Comparison of ENCODE assay signal across 17 cellular contexts in the genomic region with DNA sequence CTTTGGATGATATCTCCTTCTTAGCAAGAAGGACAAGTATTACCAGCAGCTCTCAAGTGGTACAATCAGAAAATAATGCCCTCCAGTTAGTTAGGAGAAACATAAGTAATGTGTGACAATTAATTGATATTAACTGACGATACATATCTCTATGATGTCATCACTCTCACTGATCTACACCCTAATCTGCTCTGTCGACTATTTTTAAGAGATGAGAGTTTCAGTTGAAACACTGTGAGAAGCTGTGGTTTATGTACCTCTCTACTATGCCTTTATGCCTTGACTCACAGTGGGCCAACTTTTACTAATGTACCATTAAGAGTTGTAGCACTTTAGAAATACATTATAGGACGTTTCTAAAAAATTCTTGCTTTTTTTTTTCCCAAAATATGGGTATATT. TPM values are rescaled to one million over a fixed set of nuclear protein-coding genes. Genes with fewer than 3 reads are reported as not detected.
DNase-seq lines count a peak whose midpoint lies in the region; ATAC-seq, FAIRE-seq and TF ChIP-seq lines count a peak whose summit lies in the region.
"Had no signal": no experiment of that assay in that cellular context is flagged by ENCODE, and none has a peak within 500 bp of the region (broad histone marks: within the 10 kb centered on the region; RNA-seq: fewer than 3 reads in every experiment).

No MANE protein-coding gene starts in this region.

- CTCF ChIA-PET in GM12878 (lab: Yijun Ruan, JAX), result interaction anchor here (0.6 to 7.4 kb wide), 14 partner anchors 9 to 472 kb away, joined by 3 to 69 read pairs (median 4); a partner anchor contains a TSS

- H3K4me2 ChIP-seq in GM12878 (ENCODE audit: control insufficient read depth, insufficient read depth), result no peak overlapping the region

- H3K9ac ChIP-seq in GM12878 (ENCODE audit: control insufficient read depth, insufficient read depth, low read length), result no peak overlapping the region

- no peaks in the 10 kb centered on the region for H3K9me3 ChIP-seq in GM12878 (replicated peaks; ENCODE audit: control insufficient read depth, insufficient read depth, low read length)
- H3K9me3 ChIP-seq: lower lobe of right lung, mucosa of descending colon, pancreas had no signal

- TF ChIP-seq RAD21 in GM12878 (IDR thresholded peaks at IDR 0.05; ENCODE audit: insufficient read depth, low read depth, low read length), result no peak

- BruUV-seq in GM12878 (replicated peaks; lab: Mats Ljungman, UMichigan), result no TSS peak

- TF ChIP-seq EP300 in GM12878 (IDR thresholded peaks at IDR 0.05; ENCODE audit: borderline replicate concordance in 1 of 2, control insufficient read depth in 1 of 2, low read depth in 2 of 2, low read length in 2 of 2), result no peak

- H3K4me3 ChIP-seq in GM12878, result no peak overlapping the region
- H3K4me3 ChIP-seq: lower lobe of right lung, mucosa of descending colon, pancreas had no signal

- H3K27me3 ChIP-seq in GM12878 (replicated peaks in 1 of 2; ENCODE audit: control insufficient read depth in 2 of 2, insufficient read depth in 2 of 2, low read length in 1 of 2), result no peaks in the 10 kb centered on the region
- H3K27me3 ChIP-seq: pancreas had no signal

- TF ChIP-seq CTCF in GM13976 (IDR thresholded peaks at IDR 0.05; ENCODE audit: borderline replicate concordance, control extremely low read depth, extremely low read depth, insufficient read depth, missing control alignments) (no peak), GM12878 (IDR thresholded peaks at IDR 0.05 in 2 of 3, conservative IDR thresholded peaks at IDR 0.05 in 1 of 3; ENCODE audit: control insufficient read depth in 2 of 3, extremely low read depth in 1 of 3, insufficient read depth in 1 of 3, low read depth in 3 of 3, low read length in 3 of 3) (no peak)

- POLR2A ChIA-PET in GM12878 (lab: Charles Lee), result interaction anchor here (2.1 kb wide), 1 partner anchor 8 kb away, joined by 11 read pairs; a partner anchor contains a TSS

- FAIRE-seq in GM12878 (lab: Jason Lieb, UNC), result no peak
- FAIRE-seq: pancreas had no signal

- TF ChIP-seq POLR2A in GM12878 (IDR thresholded peaks at IDR 0.05; ENCODE audit: low read depth, low read length), result no peak

- peaks cover 0 to 9% of the 10 kb centered on the region in 2 experiments for H3K36me3 ChIP-seq in GM12878 (ENCODE audit: control insufficient read depth in 2 of 2, insufficient read depth in 2 of 2, low read length in 1 of 2)
- H3K36me3 ChIP-seq: lower lobe of right lung, pancreas had no signal

- DNase-seq in GM13976 (ENCODE audit: low spot score) (peak; percentile 33), GM12878 (ENCODE audit: low read depth, low spot score) (no peak), AML-193 (lab: John Stamatoyannopoulos, UW) (no peak)
- no peak for DNase-seq in stimulated activated CD8-positive, alpha-beta memory T cell treated with anti-CD3 and anti-CD28 coated beads, Interleukin-4, amount 100 ng/mL, for 48 hours
- DNase-seq: activated CD4-positive, alpha-beta T cell treated with anti-CD3 and anti-CD28 coated beads for 1 hour; lower lobe of right lung; mucosa of descending colon; NCI-H2107; NCI-H524 treated with DMSO at 0.1 percent for 48 hours; pancreas; stimulated activated CD4-positive, alpha-beta T cell treated with anti-CD3 and anti-CD28 coated beads, Interleukin-4, amount 100 ng/mL, for 4 hours; stimulated activated naive CD8-positive, alpha-beta T cell treated with anti-CD3 and anti-CD28 coated beads, Interleukin-15, Interleukin-2, amounts not matched to agents 100 U/mL and 50 U/mL, for 24 hours; T-cell had no signal

- peak; percentile 77 for ATAC-seq in GM19351 (IDR thresholded peaks at IDR 0.05; ENCODE audit: unreplicated experiment)
- peak; percentile 70 for ATAC-seq in HG02885 (IDR thresholded peaks at IDR 0.05; ENCODE audit: poor library complexity, unreplicated experiment)
- peak; percentile 84 for ATAC-seq in GM12878
- ATAC-seq in HG02884 (IDR thresholded peaks at IDR 0.05; ENCODE audit: unreplicated experiment), result no peak
- no peak for ATAC-seq in HG03039 (IDR thresholded peaks at IDR 0.05; ENCODE audit: unreplicated experiment)
- ATAC-seq: mucosa of descending colon, pancreas, T-cell had no signal

- H4K20me1 ChIP-seq in GM12878 (ENCODE audit: control insufficient read depth, insufficient read depth), result no peaks in the 10 kb centered on the region

- in situ Hi-C loops in GM13976 (cut with MboI; ENCODE audit: low sequenced_read_pairs, unreplicated experiment), result loop anchor here (25.0 kb wide), 1 partner anchor 440 kb away; no protein-coding TSS in a partner anchor
- in situ Hi-C loops in GM12878 (cut with MboI), result loop anchor here (25.0 kb wide), 1 partner anchor 640 kb away; no protein-coding TSS in a partner anchor

- peaks cover 40% of the 10 kb centered on the region for H3K79me2 ChIP-seq in GM12878 (ENCODE audit: control insufficient read depth, insufficient read depth, low read length)

- intact Hi-C loops in GM12878 (cut with micrococcal nuclease; ENCODE audit: unreplicated experiment), result no loop called here

- 67% methylated on average over 3 of the region's 3 CpGs for WGBS in GM12878 (ENCODE audit: insufficient coverage, insufficient replicate concordance, low lambda C conversion rate, missing lambda C conversion rate)

- RAD21 ChIA-PET in GM12878 (lab: Charles Lee; ENCODE audit: unreplicated experiment), result interaction anchor here (0.6 to 5.6 kb wide), 7 partner anchors 8 to 450 kb away, joined by 3 to 50 read pairs (median 6); a partner anchor contains a TSS

- H3K27ac ChIP-seq in GM12878 (ENCODE audit: control insufficient read depth, insufficient read depth), result no peak overlapping the region
- H3K27ac ChIP-seq: lower lobe of right lung, pancreas had no signal

- H2AFZ ChIP-seq in GM12878 (ENCODE audit: control insufficient read depth, low read depth, low read length), result no peak overlapping the region

- H3K4me1 ChIP-seq in GM12878 (ENCODE audit: control insufficient read depth, insufficient read depth, low read length), result peaks cover 9% of the 10 kb centered on the region
- H3K4me1 ChIP-seq: pancreas had no signal

- SMC1A ChIA-PET in GM12878 (lab: Charles Lee; ENCODE audit: uncharacterized antibody, unreplicated experiment), result interaction anchor here (0.6 to 6.2 kb wide), 12 partner anchors 8 to 446 kb away, joined by 3 to 32 read pairs (median 4); a partner anchor contains a TSS

TF ChIP-seq in GM12878, 131 proteins besides CTCF, POLR2A, EP300 and RAD21 (continues in another document):
- no peak for TF ChIP-seq TCF3 (IDR thresholded peaks at IDR 0.05; ENCODE audit: borderline replicate concordance, insufficient read depth, low read depth, low read length)
- no peak for TF ChIP-seq SMARCA5 (IDR thresholded peaks at IDR 0.05)
- TF ChIP-seq, protein P1, sequence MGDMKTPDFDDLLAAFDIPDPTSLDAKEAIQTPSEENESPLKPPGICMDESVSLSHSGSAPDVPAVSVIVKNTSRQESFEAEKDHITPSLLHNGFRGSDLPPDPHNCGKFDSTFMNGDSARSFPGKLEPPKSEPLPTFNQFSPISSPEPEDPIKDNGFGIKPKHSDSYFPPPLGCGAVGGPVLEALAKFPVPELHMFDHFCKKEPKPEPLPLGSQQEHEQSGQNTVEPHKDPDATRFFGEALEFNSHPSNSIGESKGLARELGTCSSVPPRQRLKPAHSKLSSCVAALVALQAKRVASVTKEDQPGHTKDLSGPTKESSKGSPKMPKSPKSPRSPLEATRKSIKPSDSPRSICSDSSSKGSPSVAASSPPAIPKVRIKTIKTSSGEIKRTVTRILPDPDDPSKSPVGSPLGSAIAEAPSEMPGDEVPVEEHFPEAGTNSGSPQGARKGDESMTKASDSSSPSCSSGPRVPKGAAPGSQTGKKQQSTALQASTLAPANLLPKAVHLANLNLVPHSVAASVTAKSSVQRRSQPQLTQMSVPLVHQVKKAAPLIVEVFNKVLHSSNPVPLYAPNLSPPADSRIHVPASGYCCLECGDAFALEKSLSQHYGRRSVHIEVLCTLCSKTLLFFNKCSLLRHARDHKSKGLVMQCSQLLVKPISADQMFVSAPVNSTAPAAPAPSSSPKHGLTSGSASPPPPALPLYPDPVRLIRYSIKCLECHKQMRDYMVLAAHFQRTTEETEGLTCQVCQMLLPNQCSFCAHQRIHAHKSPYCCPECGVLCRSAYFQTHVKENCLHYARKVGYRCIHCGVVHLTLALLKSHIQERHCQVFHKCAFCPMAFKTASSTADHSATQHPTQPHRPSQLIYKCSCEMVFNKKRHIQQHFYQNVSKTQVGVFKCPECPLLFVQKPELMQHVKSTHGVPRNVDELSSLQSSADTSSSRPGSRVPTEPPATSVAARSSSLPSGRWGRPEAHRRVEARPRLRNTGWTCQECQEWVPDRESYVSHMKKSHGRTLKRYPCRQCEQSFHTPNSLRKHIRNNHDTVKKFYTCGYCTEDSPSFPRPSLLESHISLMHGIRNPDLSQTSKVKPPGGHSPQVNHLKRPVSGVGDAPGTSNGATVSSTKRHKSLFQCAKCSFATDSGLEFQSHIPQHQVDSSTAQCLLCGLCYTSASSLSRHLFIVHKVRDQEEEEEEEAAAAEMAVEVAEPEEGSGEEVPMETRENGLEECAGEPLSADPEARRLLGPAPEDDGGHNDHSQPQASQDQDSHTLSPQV (IDR thresholded peaks at IDR 0.05), result no peak
- TF ChIP-seq POU2F2 (IDR thresholded peaks at IDR 0.05; ENCODE audit: borderline replicate concordance, low read depth, low read length), result no peak
- peak; percentile 59; the same call in 1 of the 2 replicates for TF ChIP-seq RUNX3 (IDR thresholded peaks at IDR 0.05; ENCODE audit: low read length)
- peak; percentile 28; the same call in 1 of the 2 replicates for TF ChIP-seq MTA2 (IDR thresholded peaks at IDR 0.05; ENCODE audit: low read depth)
- TF ChIP-seq CREM (IDR thresholded peaks at IDR 0.05; ENCODE audit: low read depth), result peak; percentile 31; the same call in 1 of the 2 replicates
- no peak for TF ChIP-seq MTA3 (IDR thresholded peaks at IDR 0.05; ENCODE audit: borderline replicate concordance, low read length)

RNA-seq across cellular contexts. Expression of a gene that starts 8.6 kb away (rescaled TPM):
- 106 and 120 TPM in 2 replicates for total RNA-seq in GM12878 (2013; cell fraction: nucleolus; rRNA removed)
- total RNA-seq in GM12878 (2014; rRNA removed), result 13.1 and 14.1 TPM in 2 replicates
- 21.2 and 25.4 TPM in 2 replicates for total RNA-seq in GM12878 (2014; rRNA removed; fragmentation: Illumina TruSeq; extraction: Trizol)
- 12.0 and 15.3 TPM in 2 replicates for total RNA-seq in GM12878 (2021)
- polyA plus RNA-seq in GM12878 (2011; ENCODE audit: low read depth), result 3.6 TPM
- polyA plus RNA-seq in GM12878 (2011; rRNA removed), result 6.9 and 8.6 TPM in 2 replicates
- 2.5 and 4.8 TPM in 2 replicates for polyA plus RNA-seq in GM12878 (2011; cell fraction: cytosol; rRNA removed)
- 18.8 and 20.5 TPM in 2 replicates for polyA plus RNA-seq in GM12878 (2011; cell fraction: nucleus; rRNA removed)
- polyA plus RNA-seq in GM12878 (2012), result 6.2 and 9.2 TPM in 2 replicates
- polyA plus RNA-seq in GM12878 (2014; fragmentation: Illumina TruSeq; extraction: Trizol), result 15.8 and 18.6 TPM in 2 replicates
- polyA plus RNA-seq in GM12878 (2014; fragmentation: Nextera tagmentation; extraction: Ambion mirVana), result 1 to 10 TPM; 5.3 to 5.7 TPM
- 7.0 and 8.8 TPM in 2 replicates for polyA plus RNA-seq in GM12878 (2014; rRNA removed)
- polyA plus RNA-seq in GM12878 (2016; fragmentation: Nextera tagmentation; extraction: Ambion mirVana), result 10 to 100 TPM; 19.6 to 22.6 TPM
- 12.8 and 21.7 TPM in 2 replicates for polyA minus RNA-seq in GM12878 (2011; rRNA and poly(A)+ RNA removed)
- 5.7 and 7.0 TPM in 2 replicates for polyA minus RNA-seq in GM12878 (2011; cell fraction: cytosol; rRNA and poly(A)+ RNA removed)
- polyA minus RNA-seq in GM12878 (2011; cell fraction: nucleus; rRNA and poly(A)+ RNA removed), result 39.8 and 52.7 TPM in 2 replicates

Comparison
In these comparisons a context has a peak if more than half of its experiments do, and no peak if none do; other contexts are left out.
1. ATAC-seq: peak in GM19351 (single experiment), HG02885 (single experiment) and GM12878 (single experiment); none in HG02884 (single experiment) and HG03039 (single experiment).